In genomic region chr22:20507253-20508066, GRCh38 we compare ENCODE assay signal across 1 cellular context.
TF ChIP-seq lines count a peak whose summit lies in the region.

MED15 (plus strand) TSS chr22:20507610; CDS start chr22:20507679, 69 bp downstream.

TF ChIP-seq in K562, 482 proteins besides CTCF, POLR2A, EP300 and RAD21 (continued from another document and continues in another):
- TF ChIP-seq RREB1 (CRISPR knock-in tag; IDR thresholded peaks at IDR 0.05) (no peak), CAMTA2 (CRISPR knock-in tag; conservative IDR thresholded peaks at IDR 0.05) (no peak), KLF16 (IDR thresholded peaks at IDR 0.05) (no peak), ELF2 (CRISPR knock-in tag; IDR thresholded peaks at IDR 0.05) (no peak), CHD7 (IDR thresholded peaks at IDR 0.05; ENCODE audit: low read depth, low read length) (no peak), KAT2B (IDR thresholded peaks at IDR 0.05; ENCODE audit: low read depth, low read length) (peak; percentile 55), ZNF780A (CRISPR knock-in tag; IDR thresholded peaks at IDR 0.05) (no peak), ZSCAN29 (IDR thresholded peaks at IDR 0.05) (no peak), ZNF507 (tag; conservative IDR thresholded peaks at IDR 0.05) (no peak), ZNF695 (CRISPR knock-in tag; IDR thresholded peaks at IDR 0.05) (no peak), SNIP1 (IDR thresholded peaks at IDR 0.05; ENCODE audit: low read depth) (no peak), TARDBP (IDR thresholded peaks at IDR 0.05) (no peak), ATF6 (CRISPR knock-in tag; IDR thresholded peaks at IDR 0.05) (no peak), ZFX (CRISPR knock-in tag; IDR thresholded peaks at IDR 0.05) (no peak), NR2C1 (IDR thresholded peaks at IDR 0.05) (no peak), NR2C1 (tag; IDR thresholded peaks at IDR 0.05) (no peak), ARHGAP35 (IDR thresholded peaks at IDR 0.05; ENCODE audit: partially characterized antibody) (no peak), NFATC3 (IDR thresholded peaks at IDR 0.05) (no peak), ARID2 (IDR thresholded peaks at IDR 0.05) (no peak), ZSCAN32 (CRISPR knock-in tag; IDR thresholded peaks at IDR 0.05) (no peak), ARID3A (IDR thresholded peaks at IDR 0.05; ENCODE audit: borderline replicate concordance, low read depth, low read length) (no peak; the same call in 1 of the 2 replicates), JUN (IDR thresholded peaks at IDR 0.05; ENCODE audit: borderline replicate concordance, low read depth, low read length) (peak; percentile 91), JUN (CRISPR knock-in tag; IDR thresholded peaks at IDR 0.05; ENCODE audit: borderline replicate concordance) (no peak), TCF15 (CRISPR knock-in tag; IDR thresholded peaks at IDR 0.05) (no peak), PYGO2 (tag; IDR thresholded peaks at IDR 0.05) (no peak), ZNF444 (CRISPR knock-in tag; IDR thresholded peaks at IDR 0.05) (no peak), MYNN (IDR thresholded peaks at IDR 0.05) (no peak), MYNN (CRISPR knock-in tag; IDR thresholded peaks at IDR 0.05) (no peak), HNRNPH1 (optimal IDR thresholded peaks at IDR 0.05; ENCODE audit: low read depth, low read length) (no peak), MCM7 (IDR thresholded peaks at IDR 0.05) (no peak), ZFP91 (CRISPR knock-in tag; IDR thresholded peaks at IDR 0.05) (peak; percentile 63; the same call in 1 of the 2 replicates), BRD4 (IDR thresholded peaks at IDR 0.05) (peak; percentile 98), ZMIZ1 (IDR thresholded peaks at IDR 0.05; ENCODE audit: low read depth in 2 of 2, low read length in 2 of 2) (peak; percentile 74 to 94; a peak in 3 of 4 replicates)
